8 cellular contexts compared by ENCODE assay signal in the genomic region with DNA sequence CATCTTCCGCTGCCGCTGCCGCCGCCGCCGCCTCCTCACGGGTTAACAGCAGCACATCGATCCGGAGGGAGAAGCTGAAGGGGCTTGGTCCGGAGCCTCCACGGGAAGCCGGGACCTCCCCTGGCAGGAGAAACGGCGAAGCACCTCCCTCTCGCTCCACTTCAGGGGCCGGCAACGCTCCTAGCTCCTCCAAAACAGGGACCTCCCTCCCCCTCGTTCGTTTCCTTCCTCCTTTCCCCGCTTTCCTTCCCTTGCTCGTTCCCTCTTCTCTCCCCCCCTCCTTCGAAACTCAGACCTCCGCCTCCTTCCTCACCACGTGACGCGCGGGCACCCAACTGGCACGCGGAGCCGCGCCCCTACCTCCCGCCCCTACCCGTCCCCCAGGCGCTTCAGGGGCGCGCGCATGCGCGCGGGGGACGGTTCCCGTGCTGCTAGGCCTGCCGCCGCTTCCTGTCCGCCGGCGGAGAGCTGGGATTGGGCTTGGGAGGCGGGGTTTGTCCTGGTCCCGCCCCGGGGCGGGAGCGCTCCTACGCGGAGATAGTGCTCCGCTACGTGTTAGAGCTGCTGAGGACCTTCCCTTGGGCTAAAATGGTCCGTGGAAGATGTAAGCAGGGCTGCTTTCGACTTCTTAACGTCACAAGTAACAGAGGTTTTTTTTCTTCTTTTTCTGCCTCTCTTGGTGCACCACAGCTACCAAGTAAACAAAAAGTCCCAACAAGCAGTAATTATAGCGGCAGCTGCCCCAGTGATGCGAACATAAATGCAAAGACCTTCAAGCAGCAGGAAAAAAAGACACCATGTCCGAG. TPM values are rescaled to one million over a fixed set of nuclear protein-coding genes. Genes with fewer than 3 reads are reported as not detected.
DNase-seq lines count a peak whose midpoint lies in the region; ATAC-seq, FAIRE-seq and TF ChIP-seq lines count a peak whose summit lies in the region.

A gene with protein sequence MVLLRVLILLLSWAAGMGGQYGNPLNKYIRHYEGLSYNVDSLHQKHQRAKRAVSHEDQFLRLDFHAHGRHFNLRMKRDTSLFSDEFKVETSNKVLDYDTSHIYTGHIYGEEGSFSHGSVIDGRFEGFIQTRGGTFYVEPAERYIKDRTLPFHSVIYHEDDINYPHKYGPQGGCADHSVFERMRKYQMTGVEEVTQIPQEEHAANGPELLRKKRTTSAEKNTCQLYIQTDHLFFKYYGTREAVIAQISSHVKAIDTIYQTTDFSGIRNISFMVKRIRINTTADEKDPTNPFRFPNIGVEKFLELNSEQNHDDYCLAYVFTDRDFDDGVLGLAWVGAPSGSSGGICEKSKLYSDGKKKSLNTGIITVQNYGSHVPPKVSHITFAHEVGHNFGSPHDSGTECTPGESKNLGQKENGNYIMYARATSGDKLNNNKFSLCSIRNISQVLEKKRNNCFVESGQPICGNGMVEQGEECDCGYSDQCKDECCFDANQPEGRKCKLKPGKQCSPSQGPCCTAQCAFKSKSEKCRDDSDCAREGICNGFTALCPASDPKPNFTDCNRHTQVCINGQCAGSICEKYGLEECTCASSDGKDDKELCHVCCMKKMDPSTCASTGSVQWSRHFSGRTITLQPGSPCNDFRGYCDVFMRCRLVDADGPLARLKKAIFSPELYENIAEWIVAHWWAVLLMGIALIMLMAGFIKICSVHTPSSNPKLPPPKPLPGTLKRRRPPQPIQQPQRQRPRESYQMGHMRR (minus strand): TSS at position 176 of the 806 bp plus-strand sequence. CDS start 173 bp downstream, at position 3.

- H4K20me1 ChIP-seq in IMR-90 (ENCODE audit: insufficient read depth, low read length), result peaks cover 24% of the 10 kb centered on the region; the same call in 1 of the 2 replicates

- peak; percentile 90 for DNase-seq in D721Med (ENCODE audit: insufficient read length, low spot score)
- peak; percentile 99 for DNase-seq in IMR-90
- peak; percentile 99 for DNase-seq in OCI-M1 (lab: John Stamatoyannopoulos, UW)
- peak; percentile 99 for DNase-seq in activated T-cell treated with anti-CD3 and anti-CD28 coated beads for 24 hours (ENCODE audit: low read depth)
- peak; percentile 99 for DNase-seq in epithelial cell of esophagus (ENCODE audit: low read depth)
- DNase-seq in mucosa of descending colon, result peak; percentile 98 to 100 (median 100)
- peak; percentile 98 for DNase-seq in stimulated activated CD8-positive, alpha-beta memory T cell treated with anti-CD3 and anti-CD28 coated beads, Interleukin-4, amount 100 ng/mL, for 24 hours (ENCODE audit: low read depth)

- CTCF ChIA-PET in IMR-90 (lab: Yijun Ruan, JAX), result interaction anchor here (0.9 kb wide), 2 partner anchors 480 to 537 kb away, joined by 3 read pairs; no protein-coding TSS in a partner anchor

- H2BK120ac ChIP-seq in IMR-90 (ENCODE audit: low read depth, low read length), result peak within 1 kb of the TSS; percentile 60

- H3K27me3 ChIP-seq in IMR-90 (ENCODE audit: control insufficient read depth, insufficient read depth, low read length), result no peaks in the 10 kb centered on the region

- peak within 1 kb of the TSS; percentile 53 for H3K18ac ChIP-seq in IMR-90 (ENCODE audit: low read depth, low read length)

- no peak; the same call in 1 of the 2 replicates for TF ChIP-seq RAD21 in IMR-90 (IDR thresholded peaks at IDR 0.05; ENCODE audit: low read length)

- ATAC-seq in GM21526 (IDR thresholded peaks at IDR 0.05; ENCODE audit: low FRiP score, unreplicated experiment) (peak; percentile 68), IMR-90 (ENCODE audit: low read depth) (peak; percentile 94), mucosa of descending colon (peak; percentile 96)

- H3K9me3 ChIP-seq in IMR-90 (ENCODE audit: control insufficient read depth, insufficient read depth, low read length), result no peaks in the 10 kb centered on the region
- H3K9me3 ChIP-seq in mucosa of descending colon, result no peaks in the 10 kb centered on the region

- peak within 1 kb of the TSS; percentile 67 for H2AK5ac ChIP-seq in IMR-90 (ENCODE audit: low read depth, low read length)

- POLR2A ChIA-PET in IMR-90 (lab: Charles Lee; ENCODE audit: unreplicated experiment), result interaction anchor here (0.7 to 1.5 kb wide), 6 partner anchors 13 to 359 kb away, joined by 3 to 9 read pairs (median 3); partner anchors contain the start of gene MINDY2

- H3K9ac ChIP-seq in IMR-90 (ENCODE audit: low read depth, low read length), result peak within 1 kb of the TSS; percentile 97

- peaks cover 4% of the 10 kb centered on the region for H3K9me1 ChIP-seq in IMR-90 (ENCODE audit: insufficient read depth, low read length)

- H4K91ac ChIP-seq in IMR-90 (ENCODE audit: insufficient read depth, low read depth, low read length), result peak within 1 kb of the TSS; percentile 78

- H2BK15ac ChIP-seq in IMR-90 (ENCODE audit: low read depth, low read length), result peak within 1 kb of the TSS; percentile 57; the same call in 2 of the 3 replicates

- H3K4me3 ChIP-seq in IMR-90 (ENCODE audit: insufficient read depth, low read depth, low read length) (peak within 1 kb of the TSS; percentile 74), epithelial cell of esophagus (ENCODE audit: low read length) (peak within 1 kb of the TSS; percentile 91), mucosa of descending colon (peak within 1 kb of the TSS; percentile 96)

- dilution Hi-C loops in IMR-90 (cut with HindIII; ENCODE audit: low sequenced_read_pairs, unreplicated experiment), result no loop called here

- H3K36me3 ChIP-seq in IMR-90 (ENCODE audit: control insufficient read depth, insufficient read depth, low read length) (no peaks in the 10 kb centered on the region), mucosa of descending colon (ENCODE audit: low read depth) (no peaks in the 10 kb centered on the region)

- no TSS peak for BruUV-seq in IMR-90 (replicated peaks; lab: Mats Ljungman, UMichigan)

- in situ Hi-C loops in IMR-90 (cut with MboI; ENCODE audit: low sequenced_read_pairs), result loop anchor here (25.0 kb wide), 1 partner anchor 512 kb away; no protein-coding TSS in a partner anchor

- H3K14ac ChIP-seq in IMR-90 (replicated peaks; ENCODE audit: low read depth, low read length), result peak within 1 kb of the TSS; percentile 91

- 0 out of 2 replicates have a peak within 1 kb of the TSS, but pooled peaks have one; percentile 14 for H2BK20ac ChIP-seq in IMR-90 (ENCODE audit: low read depth, low read length)

- H2AFZ ChIP-seq in IMR-90 (replicated peaks; ENCODE audit: low read length, poor library complexity), result peak within 1 kb of the TSS; percentile 97

- peak within 1 kb of the TSS; percentile 98 for H2AK9ac ChIP-seq in IMR-90 (replicated peaks; ENCODE audit: low read depth, low read length, poor library complexity)

- H4K5ac ChIP-seq in IMR-90 (ENCODE audit: low read depth, low read length), result peak within 1 kb of the TSS; percentile 77

- TF ChIP-seq CTCF in D721Med (IDR thresholded peaks at IDR 0.05; ENCODE audit: insufficient read depth, missing control alignments) (no peak), IMR-90 (conservative IDR thresholded peaks at IDR 0.05; ENCODE audit: low read depth, low read length) (no peak), epithelial cell of esophagus (IDR thresholded peaks at IDR 0.05; ENCODE audit: insufficient read depth, low read depth, low read length, missing control alignments) (no peak), mucosa of descending colon (IDR thresholded peaks at IDR 0.05) (no peak)

- peaks cover 5 to 13% of the 10 kb centered on the region in 2 experiments; a peak in 2 of 4 replicates for H3K79me1 ChIP-seq in IMR-90 (ENCODE audit: low read depth in 1 of 2, low read length in 2 of 2)

- H3K56ac ChIP-seq in IMR-90 (ENCODE audit: extremely low read depth, insufficient read depth, low read length), result peak within 1 kb of the TSS; percentile 88

- 2% methylated on average over 21 of the region's 62 CpGs; no CpG with 5 or more reads in 1 of the 2 experiments for WGBS in IMR-90 (ENCODE audit: extremely low coverage in 2 of 2, insufficient read length in 1 of 2), 2 experiments

- peak; percentile 86 for TF ChIP-seq POLR2A in IMR-90 (IDR thresholded peaks at IDR 0.05; ENCODE audit: low read depth, low read length)

- H3K23ac ChIP-seq in IMR-90 (ENCODE audit: low read depth, low read length), result peak within 1 kb of the TSS; percentile 90

- peak within 1 kb of the TSS; percentile 79 for H3K4me2 ChIP-seq in IMR-90 (ENCODE audit: low read depth, low read length)

- peak within 1 kb of the TSS; percentile 93 for H3K27ac ChIP-seq in IMR-90 (ENCODE audit: insufficient read depth, low read length)

- H3K4me1 ChIP-seq in IMR-90 (ENCODE audit: control insufficient read depth, insufficient read depth, low read length) (no peaks in the 10 kb centered on the region), mucosa of descending colon (ENCODE audit: low read depth) (peaks cover 13% of the 10 kb centered on the region)

- H2BK5ac ChIP-seq in IMR-90 (ENCODE audit: low read depth, low read length, poor library complexity, severe bottlenecking), result peak within 1 kb of the TSS; percentile 88

- FAIRE-seq in D721Med (lab: Jason Lieb, UNC), result no peak

- peak within 1 kb of the TSS; percentile 80 for H3K4ac ChIP-seq in IMR-90 (ENCODE audit: low read depth, low read length)

- H4K8ac ChIP-seq in IMR-90 (ENCODE audit: low read depth in 2 of 2, low read length in 2 of 2), result peak within 1 kb of the TSS; percentile 64 to 88; a peak in 3 of 4 replicates

- intact Hi-C loops in IMR-90 (cut with micrococcal nuclease), result loop anchor here (2.0 to 5.0 kb wide), 5 partner anchors 21 to 521 kb away; partner anchors contain the start of gene MINDY2
- intact Hi-C loops in mucosa of descending colon (cut with DNase I, micrococcal nuclease), result no loop called here

TF ChIP-seq in IMR-90, 13 proteins besides CTCF, POLR2A, EP300 and RAD21:
- no peak for TF ChIP-seq NFE2L2 (IDR thresholded peaks at IDR 0.05; ENCODE audit: low read depth, low read length)
- peak; percentile 71 for TF ChIP-seq BHLHE40 (IDR thresholded peaks at IDR 0.05; ENCODE audit: low read depth, low read length)
- TF ChIP-seq MAZ (IDR thresholded peaks at IDR 0.05; ENCODE audit: borderline replicate concordance, low read depth, low read length), result peak; percentile 93
- peak; percentile 9; the same call in 1 of the 2 replicates for TF ChIP-seq FOS (IDR thresholded peaks at IDR 0.05; ENCODE audit: low read depth, low read length)
- peak; percentile 99 for TF ChIP-seq USF2 (IDR thresholded peaks at IDR 0.05; ENCODE audit: low read depth, low read length)
- no peak for TF ChIP-seq MXI1 (IDR thresholded peaks at IDR 0.05; ENCODE audit: borderline replicate concordance, low read depth, low read length)
TF ChIP-seq in IMR-90: peak in this region for 4.

RNA-seq across cellular contexts. Expression of the gene that starts here (rescaled TPM):
- 185 and 217 TPM in 2 replicates for total RNA-seq in IMR-90 (2012; rRNA removed)
- 90.4 and 110 TPM in 2 replicates for polyA plus RNA-seq in IMR-90 (2012; rRNA removed)
- 47.3 and 49.4 TPM in 2 replicates for polyA plus RNA-seq in IMR-90 (2012; cell fraction: cytosol; rRNA removed)
- 11.6 and 52.2 TPM in 2 replicates for polyA plus RNA-seq in IMR-90 (2012; cell fraction: nucleus; rRNA removed; ENCODE audit: low replicate concordance)
- total RNA-seq in mucosa of descending colon, result 100 to 1,000 TPM; 109 to 178 (median 143) TPM

Comparison
In these comparisons a context has a peak if more than half of its experiments do, and no peak if none do; other contexts are left out.
1. Peak in every context shown above with its lines: DNase-seq, ATAC-seq, H3K4me3 ChIP-seq and H3K27ac ChIP-seq.